30 cellular contexts compared by ENCODE assay signal in the genomic region with DNA sequence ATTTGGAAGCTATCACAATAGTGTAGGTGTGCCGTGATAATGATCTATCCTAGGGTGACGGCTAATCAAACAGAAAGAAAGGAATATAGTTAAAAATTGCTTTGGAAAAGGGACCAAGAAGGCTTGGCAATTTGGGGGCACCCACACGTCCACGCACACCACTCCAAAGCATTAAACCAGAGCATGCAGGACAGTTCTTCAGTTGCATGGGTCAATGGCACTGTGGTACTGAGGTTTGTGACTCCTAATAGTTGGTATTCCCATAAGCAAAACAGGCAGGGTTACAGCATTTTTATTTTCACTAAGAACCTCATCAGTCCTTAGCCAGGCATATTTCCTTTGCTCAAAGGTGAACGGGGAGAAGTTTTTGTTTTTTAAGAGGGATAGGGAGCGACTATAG.
"Had no signal": no experiment of that assay in that cellular context is flagged by ENCODE, and none has a peak within 500 bp of the region (broad histone marks: within the 10 kb centered on the region; RNA-seq: fewer than 3 reads in every experiment).

No MANE protein-coding gene starts in this region.

- H3K36me3 ChIP-seq: brain microvascular endothelial cell, breast epithelium, WERI-Rb-1 had no signal

- FAIRE-seq: TTC549 had no signal

- DNase-seq: activated CD4-positive, alpha-beta memory T cell treated with anti-CD3 and anti-CD28 coated beads, Interleukin-2, amount 10 ng/mL, durations not matched to agents 7 days and 5 days; activated CD4-positive, alpha-beta T cell treated with anti-CD3 and anti-CD28 coated beads for 1 hour; activated CD4-positive, alpha-beta T cell treated with anti-CD3 and anti-CD28 coated beads for 36 hours; activated CD4-positive, alpha-beta T cell treated with anti-CD3 and anti-CD28 coated beads for 48 hours; activated CD4-positive, alpha-beta T cell treated with anti-CD3 and anti-CD28 coated beads, Interleukin-2, amount 10 ng/mL, durations not matched to agents 7 days and 5 days; activated CD4-positive, alpha-beta T cell treated with anti-CD3 and anti-CD28 coated beads, Interleukin-2, amount 50 U/mL, for 48 hours; activated CD4-positive, CD25-positive, alpha-beta regulatory T cell; activated CD8-positive, alpha-beta memory T cell treated with anti-CD3 and anti-CD28 coated beads for 24 hours; activated CD8-positive, alpha-beta memory T cell treated with anti-CD3 and anti-CD28 coated beads, Interleukin-2, amount 10 ng/mL, durations not matched to agents 7 days and 5 days; activated CD8-positive, alpha-beta memory T cell treated with anti-CD3 and anti-CD28 coated beads, Interleukin-2, amount 50 U/mL, for 48 hours; activated CD8-positive, alpha-beta T cell treated with anti-CD3 and anti-CD28 coated beads, Interleukin-2, amount 10 ng/mL, durations not matched to agents 7 days and 5 days; activated effector memory CD4-positive, alpha-beta T cell treated with Interleukin-2 at 50 U/mL for 16 hours; activated gamma-delta T cell; activated naive CD4-positive, alpha-beta T cell treated with anti-CD3 and anti-CD28 coated beads, Interleukin-2, amount 10 ng/mL, durations not matched to agents 7 days and 5 days; activated naive CD4-positive, alpha-beta T cell treated with Interleukin-2 at 50 U/mL for 16 hours; activated naive CD8-positive, alpha-beta T cell treated with anti-CD3 and anti-CD28 coated beads, Interleukin-2, amount 10 ng/mL, durations not matched to agents 7 days and 5 days; activated naive CD8-positive, alpha-beta T cell treated with anti-CD3 and anti-CD28 coated beads, Interleukin-2, amount 50 U/mL, for 24 hours; activated T-cell treated with anti-CD3 and anti-CD28 coated beads, Interleukin-2, amount 50 U/mL, for 24 hours; activated T-cell treated with anti-CD3 and anti-CD28 coated beads, Interleukin-2, amount 50 U/mL, for 48 hours; aorta; body of pancreas; brain microvascular endothelial cell; central memory CD4-positive, alpha-beta T cell; T-helper 2 cell; T-helper 9 cell; WERI-Rb-1 had no signal

- H3K9me3 ChIP-seq: body of pancreas, breast epithelium had no signal

- H3K4me1 ChIP-seq: breast epithelium had no signal

- H3K27me3 ChIP-seq: body of pancreas, brain microvascular endothelial cell, breast epithelium had no signal

- H3K27ac ChIP-seq: body of pancreas, brain microvascular endothelial cell, breast epithelium, WERI-Rb-1 had no signal

- ATAC-seq: activated CD4-positive, alpha-beta T cell treated with anti-CD3 and anti-CD28 coated beads for 36 hours; activated CD4-positive, CD25-positive, alpha-beta regulatory T cell treated with anti-CD3 and anti-CD28 coated beads, Interleukin-2, amount 50 U/mL, for 24 hours; activated CD8-positive, alpha-beta memory T cell treated with anti-CD3 and anti-CD28 coated beads, Interleukin-2, amount 10 ng/mL, durations not matched to agents 7 days and 5 days; activated CD8-positive, alpha-beta T cell treated with anti-CD3 and anti-CD28 coated beads, Interleukin-2, amount 10 ng/mL, durations not matched to agents 7 days and 5 days; activated naive CD8-positive, alpha-beta T cell treated with anti-CD3 and anti-CD28 coated beads, Interleukin-2, amount 50 U/mL, for 24 hours; body of pancreas; WTC11 had no signal

- H3K4me3 ChIP-seq: body of pancreas had no signal
